ENCODE assay signal across 23 cellular contexts in the genomic region with DNA sequence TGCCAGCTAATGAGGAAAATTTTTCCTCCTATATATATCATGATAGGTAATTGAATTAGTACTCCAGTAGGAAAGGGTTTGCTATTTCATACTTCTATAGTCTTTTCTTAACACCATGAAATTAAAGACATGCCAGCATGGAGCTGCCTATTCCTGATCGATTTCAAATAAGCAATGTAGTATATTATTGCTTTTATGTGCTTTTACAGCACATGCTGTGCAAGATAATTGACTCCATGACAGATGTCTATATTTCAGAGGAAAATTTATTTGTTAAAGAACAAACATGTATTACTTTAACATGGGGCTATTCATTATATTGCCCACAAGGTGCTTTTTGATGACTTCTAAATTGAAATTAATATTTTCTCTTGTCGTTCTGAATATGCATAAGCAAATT. TPM values are rescaled to one million over a fixed set of nuclear protein-coding genes. Genes with fewer than 3 reads are reported as not detected.
"Had no signal": no experiment of that assay in that cellular context is flagged by ENCODE, and none has a peak within 500 bp of the region (broad histone marks: within the 10 kb centered on the region; RNA-seq: fewer than 3 reads in every experiment).

No MANE protein-coding gene starts in this region.

- H3K4me3 Mint-ChIP-seq: activated CD8-positive, alpha-beta memory T cell treated with anti-CD3 and anti-CD28 coated beads, Interleukin-2, amount 10 ng/mL, durations not matched to agents 7 days and 5 days; activated naive CD8-positive, alpha-beta T cell treated with anti-CD3 and anti-CD28 coated beads, Interleukin-2, amount 50 U/mL, for 24 hours; activated T-cell treated with anti-CD3 and anti-CD28 coated beads, Interleukin-2, amount 50 U/mL, for 24 hours; central memory CD8-positive, alpha-beta T cell; T-helper 17 cell had no signal

- H3K27ac Mint-ChIP-seq: activated CD8-positive, alpha-beta memory T cell treated with anti-CD3 and anti-CD28 coated beads, Interleukin-2, amount 10 ng/mL, durations not matched to agents 7 days and 5 days; activated naive CD4-positive, alpha-beta T cell treated with anti-CD3 and anti-CD28 coated beads, Interleukin-2, amount 50 U/mL, for 72 hours; activated naive CD8-positive, alpha-beta T cell treated with anti-CD3 and anti-CD28 coated beads, Interleukin-2, amount 50 U/mL, for 24 hours; activated T-cell treated with anti-CD3 and anti-CD28 coated beads, Interleukin-2, amount 50 U/mL, for 24 hours; T-helper 17 cell; WTC11 had no signal

- H3K9me3 Mint-ChIP-seq: activated naive CD8-positive, alpha-beta T cell treated with anti-CD3 and anti-CD28 coated beads, Interleukin-2, amount 50 U/mL, for 24 hours; central memory CD8-positive, alpha-beta T cell had no signal

- H3K4me3 ChIP-seq: ascending aorta, body of pancreas had no signal

- ATAC-seq: activated CD8-positive, alpha-beta memory T cell treated with anti-CD3 and anti-CD28 coated beads, Interleukin-2, amount 10 ng/mL, durations not matched to agents 7 days and 5 days; activated naive CD4-positive, alpha-beta T cell treated with anti-CD3 and anti-CD28 coated beads, Interleukin-2, amount 50 U/mL, for 72 hours; activated naive CD8-positive, alpha-beta T cell treated with anti-CD3 and anti-CD28 coated beads, Interleukin-2, amount 50 U/mL, for 24 hours; body of pancreas; T-helper 17 cell had no signal

- H3K27me3 ChIP-seq: ascending aorta had no signal

- DNase-seq: activated CD4-positive, alpha-beta T cell treated with anti-CD3 and anti-CD28 coated beads for 48 hours; activated CD4-positive, alpha-beta T cell treated with anti-CD3 and anti-CD28 coated beads, Interleukin-2, amount 50 U/mL, for 4 hours; activated CD4-positive, CD25-positive, alpha-beta regulatory T cell treated with anti-CD3 and anti-CD28 coated beads, Interleukin-2, amount 50 U/mL, for 72 hours; activated CD8-positive, alpha-beta memory T cell treated with anti-CD3 and anti-CD28 coated beads, Interleukin-2, amount 10 ng/mL, durations not matched to agents 7 days and 5 days; activated effector memory CD4-positive, alpha-beta T cell treated with anti-CD3 and anti-CD28 coated beads, Interleukin-2, amount 50 U/mL, for 16 hours; activated naive CD4-positive, alpha-beta T cell treated with Interleukin-2 at 50 U/mL for 16 hours; activated naive CD8-positive, alpha-beta T cell treated with anti-CD3 and anti-CD28 coated beads, Interleukin-2, amount 50 U/mL, for 24 hours; activated T-cell treated with anti-CD3 and anti-CD28 coated beads, Interleukin-2, amount 50 U/mL, for 24 hours; amniotic stem cell; body of pancreas; Kasumi-1; KBM-7; NCI-H187 treated with DMSO at 0.1 percent for 48 hours; NCI-H345; NCI-H510A; SIG-M5; T-helper 17 cell; T-helper 9 cell had no signal

- H3K36me3 Mint-ChIP-seq: activated CD8-positive, alpha-beta memory T cell treated with anti-CD3 and anti-CD28 coated beads, Interleukin-2, amount 10 ng/mL, durations not matched to agents 7 days and 5 days; WTC11 had no signal

- H3K27me3 Mint-ChIP-seq: central memory CD8-positive, alpha-beta T cell had no signal

- H3K27ac ChIP-seq: ascending aorta, body of pancreas had no signal

- H3K9me3 ChIP-seq: ascending aorta, body of pancreas had no signal

- H3K36me3 ChIP-seq: ascending aorta had no signal

RNA-seq across cellular contexts. Expression of gene PAM, which starts 4.7 kb away (rescaled TPM):
- total RNA-seq: OCI-LY7 had no signal
